Comparison of ENCODE assay signal across 31 cellular contexts in genomic region chr11:67611704-67612587, GRCh38. TPM values are rescaled to one million over a fixed set of nuclear protein-coding genes. Genes with fewer than 3 reads are reported as not detected.
DNase-seq lines count a peak whose midpoint lies in the region; ATAC-seq, FAIRE-seq and TF ChIP-seq lines count a peak whose summit lies in the region.
"Had no signal": no experiment of that assay in that cellular context is flagged by ENCODE, and none has a peak within 500 bp of the region (broad histone marks: within the 10 kb centered on the region; RNA-seq: fewer than 3 reads in every experiment).

No MANE protein-coding gene starts in this region.

- H3K27me3 ChIP-seq in bronchial epithelial cell (ENCODE audit: control insufficient read depth, insufficient read depth, low read length) = peaks cover 2% of the 10 kb centered on the region
- H3K27me3 ChIP-seq: testis had no signal

- H3K4me3 Mint-ChIP-seq in activated CD4-positive, alpha-beta T cell treated with anti-CD3 and anti-CD28 coated beads, Interleukin-2, amount 10 ng/mL, durations not matched to agents 24 days and 14 days = no peak overlapping the region
- no peak overlapping the region for H3K4me3 Mint-ChIP-seq in natural killer cell treated with Interleukin-12 subunit alpha and Interleukin-12 subunit beta and Interleukin-15 and Interleukin-18, amount 100 ng/mL, for 72 hours
- H3K4me3 Mint-ChIP-seq: brain, H9, T-cell had no signal

- H3K27ac Mint-ChIP-seq in activated CD4-positive, alpha-beta T cell treated with anti-CD3 and anti-CD28 coated beads, Interleukin-2, amount 10 ng/mL, durations not matched to agents 24 days and 14 days = peak overlapping the region; percentile 15
- H3K27ac Mint-ChIP-seq in natural killer cell treated with Interleukin-12 subunit alpha and Interleukin-12 subunit beta and Interleukin-15 and Interleukin-18, amount 100 ng/mL, for 72 hours = peak overlapping the region; percentile 95 to 98
- H3K27ac Mint-ChIP-seq: brain, H9 had no signal

- peaks cover 25% of the 10 kb centered on the region for H3K4me1 Mint-ChIP-seq in activated CD4-positive, alpha-beta T cell treated with anti-CD3 and anti-CD28 coated beads, Interleukin-2, amount 10 ng/mL, durations not matched to agents 24 days and 14 days
- H3K4me1 Mint-ChIP-seq in natural killer cell treated with Interleukin-12 subunit alpha and Interleukin-12 subunit beta and Interleukin-15 and Interleukin-18, amount 100 ng/mL, for 72 hours (ENCODE audit: low read depth in 2 of 2) = peaks cover 16 to 33% of the 10 kb centered on the region in 2 donors

- H3K4me3 ChIP-seq in bronchial epithelial cell (ENCODE audit: low read depth, low read length) = no peak overlapping the region
- H3K4me3 ChIP-seq: heart right ventricle, SJSA1, spleen, testis had no signal

- no peak for TF ChIP-seq CTCF in RWPE1 (conservative IDR thresholded peaks at IDR 0.05; ENCODE audit: low read depth)
- no peak for TF ChIP-seq CTCF in bronchial epithelial cell (IDR thresholded peaks at IDR 0.05; ENCODE audit: insufficient read depth, low read length, severe bottlenecking)

- no peaks in the 10 kb centered on the region for H3K27me3 Mint-ChIP-seq in activated CD4-positive, alpha-beta T cell treated with anti-CD3 and anti-CD28 coated beads, Interleukin-2, amount 10 ng/mL, durations not matched to agents 24 days and 14 days
- H3K27me3 Mint-ChIP-seq in natural killer cell treated with Interleukin-12 subunit alpha and Interleukin-12 subunit beta and Interleukin-15 and Interleukin-18, amount 100 ng/mL, for 72 hours = no peaks in the 10 kb centered on the region
- H3K27me3 Mint-ChIP-seq: T-cell had no signal

- FAIRE-seq in bronchial epithelial cell (lab: Jason Lieb, UNC) (peak; percentile 28), RCC 7860 (lab: Jason Lieb, UNC) (no peak)
- FAIRE-seq: A204.1, GM12891, urothelium cell line had no signal

- H3K36me3 Mint-ChIP-seq in activated CD4-positive, alpha-beta T cell treated with anti-CD3 and anti-CD28 coated beads, Interleukin-2, amount 10 ng/mL, durations not matched to agents 24 days and 14 days (ENCODE audit: low read depth) = peaks cover 37% of the 10 kb centered on the region
- H3K36me3 Mint-ChIP-seq in natural killer cell treated with Interleukin-12 subunit alpha and Interleukin-12 subunit beta and Interleukin-15 and Interleukin-18, amount 100 ng/mL, for 72 hours = peaks cover 5% of the 10 kb centered on the region

- no peaks in the 10 kb centered on the region for H3K9me3 Mint-ChIP-seq in activated CD4-positive, alpha-beta T cell treated with anti-CD3 and anti-CD28 coated beads, Interleukin-2, amount 10 ng/mL, durations not matched to agents 24 days and 14 days
- no peaks in the 10 kb centered on the region for H3K9me3 Mint-ChIP-seq in natural killer cell treated with Interleukin-12 subunit alpha and Interleukin-12 subunit beta and Interleukin-15 and Interleukin-18, amount 100 ng/mL, for 72 hours
- H3K9me3 Mint-ChIP-seq: brain, H9, T-cell had no signal

- H3K36me3 ChIP-seq in bronchial epithelial cell (ENCODE audit: control insufficient read depth, insufficient read depth, low read length) = peaks cover 26% of the 10 kb centered on the region

- intact Hi-C loops in activated CD4-positive, alpha-beta T cell treated with anti-CD3 and anti-CD28 coated beads, Interleukin-2, amount 10 ng/mL, durations not matched to agents 24 days and 14 days (cut with micrococcal nuclease) = no loop called here

- ATAC-seq in natural killer cell treated with Interleukin-12 subunit alpha and Interleukin-12 subunit beta and Interleukin-15 and Interleukin-18, amount 100 ng/mL, for 72 hours = no peak
- ATAC-seq in HG03565 (IDR thresholded peaks at IDR 0.05; ENCODE audit: unreplicated experiment) = no peak
- ATAC-seq: esophagus mucosa, foreskin keratinocyte, heart right ventricle, left cardiac atrium, T-cell had no signal

- H3K27ac ChIP-seq in RWPE1 = peak overlapping the region; percentile 72
- H3K27ac ChIP-seq: foreskin keratinocyte, heart right ventricle, SJSA1, testis had no signal

- POLR2A ChIA-PET in RWPE1 (lab: Yijun Ruan, JAX; ENCODE audit: low non-redundant PET) = no interaction called here

- no peak for DNase-seq in activated CD4-positive, alpha-beta T cell treated with anti-CD3 and anti-CD28 coated beads, Interleukin-2, amount 10 ng/mL, durations not matched to agents 24 days and 14 days
- DNase-seq in activated CD4-positive, alpha-beta T cell treated with anti-CD3 and anti-CD28 coated beads for 48 hours = no peak
- no peak for DNase-seq in RWPE1 (ENCODE audit: low spot score)
- no peak for DNase-seq in bronchial epithelial cell (ENCODE audit: low read depth)
- no peak for DNase-seq in natural killer cell treated with Interleukin-12 subunit alpha and Interleukin-12 subunit beta and Interleukin-15 and Interleukin-18, amount 100 ng/mL, for 72 hours (ENCODE audit: low spot score)
- DNase-seq in DMS53 treated with DMSO at 0.1 percent for 48 hours (lab: John Stamatoyannopoulos, UW; ENCODE audit: unreplicated experiment) = no peak
- DNase-seq in RCC 7860 (ENCODE audit: low spot score) = no peak
- DNase-seq: activated CD4-positive, alpha-beta T cell treated with anti-CD3 and anti-CD28 coated beads, Interleukin-2, amount 50 U/mL, for 4 hours; activated T-cell treated with anti-CD3 and anti-CD28 coated beads, Interleukin-2, amount 50 U/mL, for 1 hour; effector memory CD4-positive, alpha-beta T cell; foreskin keratinocyte; H9; heart right ventricle; left cardiac atrium; NCI-H1436 treated with DMSO at 0.1 percent for 48 hours; NCI-H2107; NCI-H510A; retina; stimulated activated CD4-positive, alpha-beta T cell treated with anti-CD3 and anti-CD28 coated beads, Interleukin-2, amount 100 ng/mL, for 48 hours; stimulated activated naive CD4-positive, alpha-beta T cell; T-cell; testis had no signal

- CTCF ChIA-PET in RWPE1 (lab: Yijun Ruan, JAX) = interaction anchor here (0.8 to 1.7 kb wide), 2 partner anchors 17 kb away, joined by 3 to 5 read pairs; partner anchors contain the start of gene NUDT8

RNA-seq across cellular contexts. Expression of gene NDUFV1, which starts 5.2 kb away (rescaled TPM):
- 304 and 321 TPM in 2 replicates for total RNA-seq in activated CD4-positive, alpha-beta T cell treated with anti-CD3 and anti-CD28 coated beads, Interleukin-2, amount 10 ng/mL, durations not matched to agents 24 days and 14 days
- 242 and 252 TPM in 2 replicates for total RNA-seq in bronchial epithelial cell
- 100 to 1,000 TPM; 246 to 381 TPM for total RNA-seq in natural killer cell treated with Interleukin-12 subunit alpha and Interleukin-12 subunit beta and Interleukin-15 and Interleukin-18, amount 100 ng/mL, for 72 hours

RNA-seq across cellular contexts. Expression of gene NUDT8, which starts 17.8 kb away (rescaled TPM):
- 22.2 and 22.6 TPM in 2 replicates for total RNA-seq in activated CD4-positive, alpha-beta T cell treated with anti-CD3 and anti-CD28 coated beads, Interleukin-2, amount 10 ng/mL, durations not matched to agents 24 days and 14 days
- 14.2 and 22.3 TPM in 2 replicates for total RNA-seq in bronchial epithelial cell
- total RNA-seq in natural killer cell treated with Interleukin-12 subunit alpha and Interleukin-12 subunit beta and Interleukin-15 and Interleukin-18, amount 100 ng/mL, for 72 hours = 10 to 100 TPM in 1 of 2 donors, 1 to 10 TPM in 1; 9.9 to 11.5 TPM

RNA-seq across cellular contexts. Expression of gene TBX10, which starts 27.6 kb away (rescaled TPM):
- not detected in 2 replicates for total RNA-seq in activated CD4-positive, alpha-beta T cell treated with anti-CD3 and anti-CD28 coated beads, Interleukin-2, amount 10 ng/mL, durations not matched to agents 24 days and 14 days
- not detected in 2 replicates for total RNA-seq in bronchial epithelial cell
- not detected for total RNA-seq in natural killer cell treated with Interleukin-12 subunit alpha and Interleukin-12 subunit beta and Interleukin-15 and Interleukin-18, amount 100 ng/mL, for 72 hours
- total RNA-seq: esophagus mucosa, foreskin keratinocyte, H9, left cardiac atrium, osteoblast, SJSA1, spleen, T-cell had no signal

RNA-seq across cellular contexts. Expression of gene GSTP1, which starts 28.3 kb away (rescaled TPM):
- total RNA-seq in activated CD4-positive, alpha-beta T cell treated with anti-CD3 and anti-CD28 coated beads, Interleukin-2, amount 10 ng/mL, durations not matched to agents 24 days and 14 days = 305 and 312 TPM in 2 replicates
- total RNA-seq in bronchial epithelial cell = 1,931 and 3,840 TPM in 2 replicates
- 100 to 1,000 TPM; 539 to 557 TPM for total RNA-seq in natural killer cell treated with Interleukin-12 subunit alpha and Interleukin-12 subunit beta and Interleukin-15 and Interleukin-18, amount 100 ng/mL, for 72 hours

RNA-seq across cellular contexts. Expression of gene ACY3, which starts 38.6 kb away (rescaled TPM):
- 0.14 TPM in 1 of 2 replicates, not detected in the other for total RNA-seq in activated CD4-positive, alpha-beta T cell treated with anti-CD3 and anti-CD28 coated beads, Interleukin-2, amount 10 ng/mL, durations not matched to agents 24 days and 14 days
- not detected in 2 replicates for total RNA-seq in bronchial epithelial cell
- total RNA-seq in natural killer cell treated with Interleukin-12 subunit alpha and Interleukin-12 subunit beta and Interleukin-15 and Interleukin-18, amount 100 ng/mL, for 72 hours = not detected
- total RNA-seq: foreskin keratinocyte, H9, heart right ventricle, left cardiac atrium, SJSA1 had no signal
